ENCODE assay signal across 9 cellular contexts in the genomic region with DNA sequence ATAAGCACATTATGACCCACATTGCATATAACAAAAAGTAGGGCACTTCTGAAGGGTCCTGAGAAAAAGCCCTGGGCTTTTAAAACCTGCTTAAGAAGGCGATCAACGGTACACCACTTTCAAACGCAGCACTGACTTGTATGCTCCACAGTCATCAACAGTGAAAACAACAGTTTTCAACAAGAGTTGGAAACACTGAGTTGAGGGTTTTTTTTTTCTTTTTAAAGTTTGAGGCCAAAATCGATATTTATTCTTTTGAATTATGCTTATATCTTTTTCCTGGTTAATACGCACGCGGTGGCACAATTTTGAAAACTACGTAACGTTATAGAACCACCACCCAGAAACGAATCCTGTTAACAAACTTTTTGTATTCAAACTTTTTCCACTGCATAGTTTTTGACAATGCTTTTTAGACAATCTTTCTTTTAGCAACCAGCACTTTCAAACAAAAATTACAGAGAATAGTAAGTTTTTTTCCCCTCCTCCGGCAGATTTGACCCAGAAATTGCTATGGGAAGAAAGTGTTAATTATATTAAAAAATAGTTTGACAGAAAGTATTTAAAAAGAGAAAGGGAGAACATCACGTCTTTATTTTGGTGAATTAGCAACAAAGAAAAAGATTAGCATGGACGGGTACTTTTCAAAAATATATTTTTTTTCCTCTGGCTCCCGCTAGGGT. TPM values are rescaled to one million over a fixed set of nuclear protein-coding genes. Genes with fewer than 3 reads are reported as not detected.
DNase-seq lines count a peak whose midpoint lies in the region; ATAC-seq and TF ChIP-seq lines count a peak whose summit lies in the region.
"Had no signal": no experiment of that assay in that cellular context is flagged by ENCODE, and none has a peak within 500 bp of the region (broad histone marks: within the 10 kb centered on the region; RNA-seq: fewer than 3 reads in every experiment).

No MANE protein-coding gene starts in this region.

- peaks cover 34 to 36% of the 10 kb centered on the region in 2 donors for H3K4me1 ChIP-seq in naive thymus-derived CD4-positive, alpha-beta T cell (ENCODE audit: control insufficient read depth in 2 of 2, insufficient read depth in 2 of 2, low read length in 2 of 2)

- no peak for TF ChIP-seq CTCF in AG09309 (IDR thresholded peaks at IDR 0.05; ENCODE audit: control insufficient read depth, insufficient read depth, low read depth, low read length, missing control alignments)

- DNase-seq in AG09309 (ENCODE audit: low read depth) (no peak), MG63 (no peak), cerebellar nuclear complex (lab: John Stamatoyannopoulos, UW) (no peak), mucosa of gallbladder (ENCODE audit: low spot score) (no peak), NCI-H2081 treated with DMSO at 0.1 percent for 48 hours (lab: John Stamatoyannopoulos, UW) (no peak)
- DNase-seq in naive thymus-derived CD4-positive, alpha-beta T cell = peak in 4 of 9 donors; percentile 16 to 27 (median 25)
- no peak for DNase-seq in stimulated activated CD4-positive, alpha-beta T cell treated with anti-CD3 and anti-CD28 coated beads, Interleukin-2, amount 100 ng/mL, for 48 hours

- peak overlapping the region; percentile 79 for H3K4me3 ChIP-seq in AG09309 (ENCODE audit: control insufficient read depth, low read depth, low read length)
- peak overlapping the region; percentile 60 for H3K4me3 ChIP-seq in MG63
- H3K4me3 ChIP-seq in naive thymus-derived CD4-positive, alpha-beta T cell (ENCODE audit: low read length) = peak overlapping the region; percentile 70

- H3K27me3 ChIP-seq in MG63 = no peaks in the 10 kb centered on the region
- no peaks in the 10 kb centered on the region for H3K27me3 ChIP-seq in naive thymus-derived CD4-positive, alpha-beta T cell (ENCODE audit: control insufficient read depth in 2 of 2, insufficient read depth in 2 of 2, low read length in 2 of 2)

- no peaks in the 10 kb centered on the region for H3K36me3 ChIP-seq in MG63
- peaks cover 0 to 6% (median 0%) of the 10 kb centered on the region in 3 experiments for H3K36me3 ChIP-seq in naive thymus-derived CD4-positive, alpha-beta T cell (ENCODE audit: control insufficient read depth in 2 of 3, insufficient read depth in 3 of 3, low read length in 3 of 3)

- no peaks in the 10 kb centered on the region for H3K9me3 Mint-ChIP-seq in dendritic cell treated with granulocyte-macrophage colony-stimulating factor and Interleukin-4, amounts not matched to agents 40 ng/mL and 50 ng/mL, for 4 days
- peaks cover 0 to 1% (median 0%) of the 10 kb centered on the region in 11 donors for H3K9me3 Mint-ChIP-seq in naive thymus-derived CD4-positive, alpha-beta T cell

- peaks cover 7% of the 10 kb centered on the region for H3K36me3 Mint-ChIP-seq in dendritic cell treated with granulocyte-macrophage colony-stimulating factor and Interleukin-4, amounts not matched to agents 40 ng/mL and 50 ng/mL, for 4 days (ENCODE audit: low read depth)
- H3K36me3 Mint-ChIP-seq in naive thymus-derived CD4-positive, alpha-beta T cell = peaks cover 0 to 13% (median 0%) of the 10 kb centered on the region in 5 donors

- peak overlapping the region; percentile 88 for H3K27ac Mint-ChIP-seq in dendritic cell treated with granulocyte-macrophage colony-stimulating factor and Interleukin-4, amounts not matched to agents 40 ng/mL and 50 ng/mL, for 4 days
- peak overlapping the region; percentile 90 to 97 (median 94) for H3K27ac Mint-ChIP-seq in naive thymus-derived CD4-positive, alpha-beta T cell

- peaks cover 29% of the 10 kb centered on the region for H3K4me1 Mint-ChIP-seq in dendritic cell treated with granulocyte-macrophage colony-stimulating factor and Interleukin-4, amounts not matched to agents 40 ng/mL and 50 ng/mL, for 4 days (ENCODE audit: low read depth)
- H3K4me1 Mint-ChIP-seq in naive thymus-derived CD4-positive, alpha-beta T cell = peaks cover 34 to 54% (median 49%) of the 10 kb centered on the region in 7 donors

- H3K27ac ChIP-seq in naive thymus-derived CD4-positive, alpha-beta T cell (ENCODE audit: low read depth, low read length) = peak overlapping the region; percentile 79

- H3K27me3 Mint-ChIP-seq in dendritic cell treated with granulocyte-macrophage colony-stimulating factor and Interleukin-4, amounts not matched to agents 40 ng/mL and 50 ng/mL, for 4 days = no peaks in the 10 kb centered on the region
- H3K27me3 Mint-ChIP-seq in naive thymus-derived CD4-positive, alpha-beta T cell = no peaks in the 10 kb centered on the region

- POLR2A ChIA-PET in naive thymus-derived CD4-positive, alpha-beta T cell (lab: Charles Lee) = interaction anchor here (1.8 kb wide), 1 partner anchor 90 kb away, joined by 5 read pairs; no protein-coding TSS in a partner anchor

- peak overlapping the region; percentile 82 for H3K4me3 Mint-ChIP-seq in dendritic cell treated with granulocyte-macrophage colony-stimulating factor and Interleukin-4, amounts not matched to agents 40 ng/mL and 50 ng/mL, for 4 days
- H3K4me3 Mint-ChIP-seq in naive thymus-derived CD4-positive, alpha-beta T cell = peak overlapping the region; percentile 84 to 100 (median 94)

- intact Hi-C loops in dendritic cell treated with granulocyte-macrophage colony-stimulating factor and Interleukin-4, amounts not matched to agents 40 ng/mL and 50 ng/mL, for 4 days (cut with micrococcal nuclease) = loop anchor here (10.0 kb wide), 1 partner anchor 154 kb away; no protein-coding TSS in a partner anchor
- intact Hi-C loops in naive thymus-derived CD4-positive, alpha-beta T cell (cut with micrococcal nuclease) = loop anchor here (1.0 to 5.0 kb wide), 3 partner anchors 52 to 154 kb away; a partner anchor contains a TSS

- H3K9me3 ChIP-seq in MG63 = no peaks in the 10 kb centered on the region
- no peaks in the 10 kb centered on the region for H3K9me3 ChIP-seq in naive thymus-derived CD4-positive, alpha-beta T cell (ENCODE audit: control insufficient read depth in 2 of 3, low read length in 3 of 3)

- ATAC-seq in naive thymus-derived CD4-positive, alpha-beta T cell = no peak

- CTCF ChIA-PET in naive thymus-derived CD4-positive, alpha-beta T cell (lab: Charles Lee) = no interaction called here

RNA-seq across cellular contexts. Expression of a gene that starts 1.0 kb away (rescaled TPM):
- 5.6 and 10.8 TPM in 2 replicates for total RNA-seq in MG63 (2014; rRNA removed; shearing (Covaris generic); ENCODE audit: low replicate concordance)
- total RNA-seq in naive thymus-derived CD4-positive, alpha-beta T cell = 100 to 1,000 TPM in 1 of 5 experiments, 10 to 100 TPM in 4; 58.5 to 127 (median 62.5) TPM
- polyA plus RNA-seq in naive thymus-derived CD4-positive, alpha-beta T cell = 1 to 10 TPM; 1.7 to 2.4 TPM
- total RNA-seq in mucosa of gallbladder = 16.8 TPM

RNA-seq across cellular contexts. Expression of a gene that starts 27.2 kb away (rescaled TPM):
- total RNA-seq in MG63 (2014; rRNA removed; shearing (Covaris generic); ENCODE audit: low replicate concordance) = not detected in 2 replicates
- total RNA-seq in naive thymus-derived CD4-positive, alpha-beta T cell = not detected
- polyA plus RNA-seq in naive thymus-derived CD4-positive, alpha-beta T cell = under 1 TPM; 0.29 to 0.60 TPM
- total RNA-seq in mucosa of gallbladder = not detected
- polyA plus RNA-seq: adipose tissue had no signal
